In genomic region chr3:64094713-64095079, GRCh38 we compare ENCODE assay signal across 21 cellular contexts.
DNase-seq lines count a peak whose midpoint lies in the region; ATAC-seq and TF ChIP-seq lines count a peak whose summit lies in the region.
"Had no signal": no experiment of that assay in that cellular context is flagged by ENCODE, and none has a peak within 500 bp of the region (broad histone marks: within the 10 kb centered on the region; RNA-seq: fewer than 3 reads in every experiment).

No MANE protein-coding gene starts in this region.

- CTCF ChIA-PET in WTC11 (lab: Charles Lee): interaction anchor here (0.9 to 1.4 kb wide), 3 partner anchors 10 to 131 kb away, joined by 3 to 4 read pairs (median 3); partner anchors contain the start of gene PRICKLE2

- H3K9me3 ChIP-seq in cardiac muscle cell (ENCODE audit: low read depth): no peaks in the 10 kb centered on the region
- H3K9me3 ChIP-seq: Caco-2, SJCRH30 had no signal

- no peak for TF ChIP-seq CTCF in cardiac muscle cell (IDR thresholded peaks at IDR 0.05; ENCODE audit: low read depth, low read length)
- TF ChIP-seq CTCF in WTC11 (IDR thresholded peaks at IDR 0.05): no peak

- H3K4me1 ChIP-seq in cardiac muscle cell (ENCODE audit: low read depth): peaks cover 15% of the 10 kb centered on the region
- H3K4me1 ChIP-seq: SJCRH30 had no signal

- H3K27me3 ChIP-seq in cardiac muscle cell: no peaks in the 10 kb centered on the region
- H3K27me3 ChIP-seq: SJCRH30 had no signal

- ATAC-seq in left cardiac atrium (no peak), WTC11 (peak; percentile 89), GM19351 (IDR thresholded peaks at IDR 0.05; ENCODE audit: unreplicated experiment) (no peak)
- ATAC-seq: HepG2 had no signal

- H3K36me3 Mint-ChIP-seq in WTC11: no peaks in the 10 kb centered on the region
- H3K36me3 Mint-ChIP-seq: CD4-positive, CD25-positive, alpha-beta regulatory T cell had no signal

- peaks cover 52% of the 10 kb centered on the region for H3K4me1 Mint-ChIP-seq in WTC11
- H3K4me1 Mint-ChIP-seq: B cell; CD4-positive, CD25-positive, alpha-beta regulatory T cell had no signal

- peak overlapping the region; percentile 82 for H3K27ac Mint-ChIP-seq in WTC11
- H3K27ac Mint-ChIP-seq: B cell; CD4-positive, CD25-positive, alpha-beta regulatory T cell; T-helper 1 cell treated with Interleukin-12 subunit alpha and Interleukin-12 subunit beta and Interleukin-4 antibody, amounts not matched to agents 30 μg/mL and 1 μg/mL, for 36 hours had no signal

- DNase-seq in cardiac muscle cell (ENCODE audit: low read depth in 1 of 2, low spot score in 1 of 2) (no peak), left cardiac atrium (no peak), WTC11 (ENCODE audit: low spot score) (no peak), iPS-NIHi11 (ENCODE audit: low spot score) (peak; percentile 38), NCI-H774 (lab: John Stamatoyannopoulos, UW) (no peak), COR-L47 (lab: John Stamatoyannopoulos, UW) (no peak), caudate nucleus (lab: John Stamatoyannopoulos, UW) (no peak)
- DNase-seq: Caco-2; CD4-positive, CD25-positive, alpha-beta regulatory T cell; GDM1; KBM-7; NCI-H1105; NCI-H2081; NCI-H748 treated with DMSO at 0.1 percent for 48 hours; RPMI8226; SJCRH30 had no signal

- H3K27me3 Mint-ChIP-seq in WTC11 (ENCODE audit: low read depth): no peaks in the 10 kb centered on the region; the same call in 1 of the 2 replicates
- H3K27me3 Mint-ChIP-seq: CD4-positive, CD25-positive, alpha-beta regulatory T cell had no signal

- 0 out of 2 replicates have a peak overlapping the region, but pooled peaks have one; percentile 10 for H3K4me3 Mint-ChIP-seq in WTC11
- H3K4me3 Mint-ChIP-seq: B cell; CD4-positive, CD25-positive, alpha-beta regulatory T cell; T-helper 1 cell treated with Interleukin-12 subunit alpha and Interleukin-12 subunit beta and Interleukin-4 antibody, amounts not matched to agents 30 μg/mL and 1 μg/mL, for 36 hours had no signal

- H3K4me3 ChIP-seq in cardiac muscle cell: no peak overlapping the region
- H3K4me3 ChIP-seq: SJCRH30 had no signal

- intact Hi-C loops in left cardiac atrium (cut with DNase I): no loop called here

- POLR2A ChIA-PET in WTC11 (lab: Charles Lee): no interaction called here

- no peaks in the 10 kb centered on the region; the same call in 1 of the 2 replicates for H3K9me3 Mint-ChIP-seq in WTC11
- H3K9me3 Mint-ChIP-seq: T-helper 1 cell treated with Interleukin-12 subunit alpha and Interleukin-12 subunit beta and Interleukin-4 antibody, amounts not matched to agents 30 μg/mL and 1 μg/mL, for 36 hours had no signal

- H3K27ac ChIP-seq in cardiac muscle cell (peak overlapping the region; percentile 85), caudate nucleus (ENCODE audit: low read depth, low read length) (no peak overlapping the region)
- H3K27ac ChIP-seq: 22Rv1, SJCRH30 had no signal

- no peaks in the 10 kb centered on the region for H3K36me3 ChIP-seq in cardiac muscle cell
- H3K36me3 ChIP-seq: SJCRH30 had no signal

TF ChIP-seq in WTC11, 78 proteins besides CTCF, POLR2A, EP300 and RAD21:
- TF ChIP-seq TP53 (CRISPR knock-in tag; IDR thresholded peaks at IDR 0.05) (no peak), RORB (CRISPR knock-in tag; IDR thresholded peaks at IDR 0.05) (no peak), ZNF263 (CRISPR knock-in tag; IDR thresholded peaks at IDR 0.05; ENCODE audit: low read depth) (no peak), CREB1 (CRISPR knock-in tag; IDR thresholded peaks at IDR 0.05) (no peak), NFATC4 (CRISPR knock-in tag; IDR thresholded peaks at IDR 0.05) (no peak), SMAD3 (CRISPR knock-in tag; IDR thresholded peaks at IDR 0.05; ENCODE audit: borderline replicate concordance) (no peak)
- TF ChIP-seq, protein P1, sequence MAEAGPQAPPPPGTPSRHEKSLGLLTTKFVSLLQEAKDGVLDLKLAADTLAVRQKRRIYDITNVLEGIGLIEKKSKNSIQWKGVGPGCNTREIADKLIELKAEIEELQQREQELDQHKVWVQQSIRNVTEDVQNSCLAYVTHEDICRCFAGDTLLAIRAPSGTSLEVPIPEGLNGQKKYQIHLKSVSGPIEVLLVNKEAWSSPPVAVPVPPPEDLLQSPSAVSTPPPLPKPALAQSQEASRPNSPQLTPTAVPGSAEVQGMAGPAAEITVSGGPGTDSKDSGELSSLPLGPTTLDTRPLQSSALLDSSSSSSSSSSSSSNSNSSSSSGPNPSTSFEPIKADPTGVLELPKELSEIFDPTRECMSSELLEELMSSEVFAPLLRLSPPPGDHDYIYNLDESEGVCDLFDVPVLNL (CRISPR knock-in tag; IDR thresholded peaks at IDR 0.05; ENCODE audit: borderline replicate concordance, low read depth): no peak
- TF ChIP-seq, protein P2, sequence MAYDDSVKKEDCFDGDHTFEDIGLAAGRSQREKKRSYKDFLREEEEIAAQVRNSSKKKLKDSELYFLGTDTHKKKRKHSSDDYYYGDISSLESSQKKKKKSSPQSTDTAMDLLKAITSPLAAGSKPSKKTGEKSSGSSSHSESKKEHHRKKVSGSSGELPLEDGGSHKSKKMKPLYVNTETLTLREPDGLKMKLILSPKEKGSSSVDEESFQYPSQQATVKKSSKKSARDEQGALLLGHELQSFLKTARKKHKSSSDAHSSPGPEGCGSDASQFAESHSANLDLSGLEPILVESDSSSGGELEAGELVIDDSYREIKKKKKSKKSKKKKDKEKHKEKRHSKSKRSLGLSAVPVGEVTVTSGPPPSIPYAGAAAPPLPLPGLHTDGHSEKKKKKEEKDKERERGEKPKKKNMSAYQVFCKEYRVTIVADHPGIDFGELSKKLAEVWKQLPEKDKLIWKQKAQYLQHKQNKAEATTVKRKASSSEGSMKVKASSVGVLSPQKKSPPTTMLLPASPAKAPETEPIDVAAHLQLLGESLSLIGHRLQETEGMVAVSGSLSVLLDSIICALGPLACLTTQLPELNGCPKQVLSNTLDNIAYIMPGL (CRISPR knock-in tag; IDR thresholded peaks at IDR 0.05): no peak
